Comparison of ENCODE assay signal across 8 cellular contexts in genomic region chr7:7567898-7568531, GRCh38. TPM values are rescaled to one million over a fixed set of nuclear protein-coding genes. Genes with fewer than 3 reads are reported as not detected.
DNase-seq lines count a peak whose midpoint lies in the region; ATAC-seq, FAIRE-seq and TF ChIP-seq lines count a peak whose summit lies in the region.
"Had no signal": no experiment of that assay in that cellular context is flagged by ENCODE, and none has a peak within 500 bp of the region (broad histone marks: within the 10 kb centered on the region; RNA-seq: fewer than 3 reads in every experiment).

No MANE protein-coding gene starts in this region.

- peaks cover 37% of the 10 kb centered on the region for H3K79me2 ChIP-seq in fibroblast of lung (ENCODE audit: control insufficient read depth, insufficient read depth, low read length)

- POLR2A ChIA-PET in Panc1 (lab: Charles Lee), result no interaction called here

- TF ChIP-seq POLR2A in GM18526 (IDR thresholded peaks at IDR 0.05; ENCODE audit: extremely low read depth, insufficient read length), result peak; percentile 29

- H3K4me3 ChIP-seq in Panc1 (ENCODE audit: low read depth in 2 of 2, low read length in 2 of 2), result peak overlapping the region; percentile 67 to 69
- H3K4me3 ChIP-seq in fibroblast of lung (replicated peaks in 1 of 4; ENCODE audit: control extremely low read depth in 1 of 4, insufficient read depth in 1 of 4, low read depth in 3 of 4, low read length in 4 of 4), result peak overlapping the region; percentile 83 to 96 (median 88)
- peak overlapping the region; percentile 58 for H3K4me3 ChIP-seq in skeletal muscle cell (ENCODE audit: low read depth, low read length)

- in situ Hi-C loops in Panc1 (cut with HindIII; ENCODE audit: low pct_unique_long_range_greater_than_20kb, low sequenced_read_pairs), result no loop called here
- in situ Hi-C loops in ACHN (cut with HindIII; ENCODE audit: low pct_ligation_motif_present, low pct_unique_long_range_greater_than_20kb, low sequenced_read_pairs), result no loop called here

- ATAC-seq in Panc1 (no peak), HG03521 (IDR thresholded peaks at IDR 0.05; ENCODE audit: unreplicated experiment) (no peak)

- H2AFZ ChIP-seq in fibroblast of lung (ENCODE audit: low read length), result no peak overlapping the region

- H3K27ac ChIP-seq in Panc1 (ENCODE audit: low read length) (peak overlapping the region; percentile 93), fibroblast of lung (ENCODE audit: insufficient read depth, low read length) (no peak overlapping the region)

- no peaks in the 10 kb centered on the region for H4K20me1 ChIP-seq in fibroblast of lung (ENCODE audit: control insufficient read depth, extremely low read depth, insufficient read depth, low read length)

- H3K4me1 ChIP-seq in Panc1 (ENCODE audit: control insufficient read depth, insufficient read depth, low read length) (peaks cover 20% of the 10 kb centered on the region), fibroblast of lung (ENCODE audit: control insufficient read depth, extremely low read depth, insufficient read depth, low read length) (peaks cover 2% of the 10 kb centered on the region)

- CTCF ChIA-PET in Panc1 (lab: Charles Lee), result interaction anchor here (0.5 kb wide), 1 partner anchor 248 kb away, joined by 3 read pairs; no protein-coding TSS in a partner anchor

- no peak overlapping the region for H3K9ac ChIP-seq in fibroblast of lung (ENCODE audit: insufficient read depth, low read length)

- H3K27me3 ChIP-seq in Panc1 (ENCODE audit: control insufficient read depth, insufficient read depth, low read length) (no peaks in the 10 kb centered on the region), fibroblast of lung (ENCODE audit: control insufficient read depth, insufficient read depth, low read length) (no peaks in the 10 kb centered on the region)

- TF ChIP-seq CTCF in Panc1 (IDR thresholded peaks at IDR 0.05) (no peak), fibroblast of lung (conservative IDR thresholded peaks at IDR 0.05 in 1 of 2, IDR thresholded peaks at IDR 0.05 in 1 of 2; ENCODE audit: low read depth in 1 of 2, low read length in 2 of 2) (no peak)

- H3K36me3 ChIP-seq in Panc1 (ENCODE audit: control insufficient read depth, insufficient read depth, low read length) (peaks cover 3% of the 10 kb centered on the region; the same call in 1 of the 2 replicates), fibroblast of lung (ENCODE audit: control insufficient read depth, insufficient read depth, low read length) (no peaks in the 10 kb centered on the region)

- intact Hi-C loops in Panc1 (cut with micrococcal nuclease; ENCODE audit: unreplicated experiment), result no loop called here

- FAIRE-seq in urothelium cell line (lab: Jason Lieb, UNC), result no peak

- DNase-seq in Panc1 (ENCODE audit: low read depth, low spot score) (no peak), fibroblast of lung (ENCODE audit: low read depth in 2 of 2) (no peak), skeletal muscle cell (ENCODE audit: low read depth) (no peak), urothelium cell line (ENCODE audit: low spot score) (no peak), ACHN (no peak)

- TSS peak; percentile 74 for BruUV-seq in Panc1 (replicated peaks; lab: Mats Ljungman, UMichigan)

- H3K9me3 ChIP-seq in Panc1 (ENCODE audit: control insufficient read depth, insufficient read depth, low read depth, low read length), result no peaks in the 10 kb centered on the region
- H3K9me3 ChIP-seq in fibroblast of lung (ENCODE audit: control insufficient read depth, insufficient read depth, low read depth, low read length), result no peaks in the 10 kb centered on the region

- peak overlapping the region; percentile 79 for H3K4me2 ChIP-seq in fibroblast of lung (ENCODE audit: extremely low read depth, insufficient read depth, low read length)

RNA-seq across cellular contexts. Expression of gene MIOS, which starts 1.3 kb away (rescaled TPM):
- total RNA-seq in Panc1 (2021; ENCODE audit: unreplicated experiment), result 40.8 TPM
- polyA plus RNA-seq in Panc1 (2012; ENCODE audit: insufficient read length), result 22.1 TPM
- 30.9 and 34.9 TPM in 2 replicates for total RNA-seq in fibroblast of lung
- polyA plus RNA-seq in fibroblast of lung, result 15.8 and 16.4 TPM in 2 replicates
- 9.2 and 11.7 TPM in 2 replicates for polyA plus RNA-seq in fibroblast of lung (2012)
- 2.7 and 12.0 TPM in 2 replicates for polyA minus RNA-seq in fibroblast of lung (ENCODE audit: low replicate concordance)

RNA-seq across cellular contexts. Expression of gene COL28A1, which starts 32.3 kb away (rescaled TPM):
- total RNA-seq in Panc1 (2021; ENCODE audit: unreplicated experiment) (not detected), fibroblast of lung (under 0.01 and 0.17 TPM in 2 replicates)
- not detected for polyA plus RNA-seq in Panc1 (2012; ENCODE audit: insufficient read length)
- polyA plus RNA-seq in fibroblast of lung, result 0.01 TPM in 1 of 2 replicates, not detected in the other
- polyA plus RNA-seq in fibroblast of lung (2012), result 0.07 TPM in 1 of 2 replicates, not detected in the other
- polyA minus RNA-seq in fibroblast of lung (ENCODE audit: low replicate concordance), result not detected in 2 replicates
- total RNA-seq: pulmonary artery endothelial cell had no signal
